In the genomic region with DNA sequence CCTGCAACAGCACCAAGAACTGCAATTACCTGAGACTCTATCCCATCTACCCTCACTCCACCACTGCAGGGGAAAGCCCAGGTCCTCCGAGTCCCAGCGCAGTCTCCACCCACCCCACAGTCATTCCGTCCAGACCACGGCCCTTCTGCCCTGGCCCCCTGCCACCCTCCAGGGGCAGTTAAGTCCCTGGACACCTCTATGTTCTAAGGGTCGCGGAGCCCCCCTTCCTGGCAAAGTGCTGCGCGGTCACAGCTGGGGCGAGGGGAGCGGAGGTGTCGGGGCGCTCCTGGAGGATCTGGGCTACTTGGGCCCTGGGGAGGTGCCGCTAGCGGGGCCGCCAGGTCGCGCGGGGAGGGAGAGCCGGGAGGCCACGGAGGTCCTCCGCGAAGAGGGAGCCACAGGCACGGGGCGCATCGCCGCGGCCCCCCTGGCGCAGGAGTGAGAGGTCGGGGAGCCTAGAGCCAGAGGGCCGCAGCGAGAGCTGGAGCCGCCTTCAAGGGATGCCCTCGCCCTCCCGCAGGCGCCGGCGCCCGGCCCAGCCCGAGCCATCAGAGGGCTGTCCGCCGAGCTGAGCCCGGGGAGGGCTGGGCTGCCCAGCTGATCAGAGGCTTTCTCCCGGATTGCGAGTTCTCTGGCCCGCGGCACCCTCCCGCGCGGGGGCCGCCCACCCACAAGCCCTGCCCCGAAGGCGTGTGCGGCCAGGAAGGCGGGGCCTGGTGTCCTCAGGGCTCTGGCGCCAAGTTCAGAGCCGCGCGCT, we compare ENCODE assay signal across 9 cellular contexts. TPM values are rescaled to one million over a fixed set of nuclear protein-coding genes. Genes with fewer than 3 reads are reported as not detected.
DNase-seq lines count a peak whose midpoint lies in the region; ATAC-seq, FAIRE-seq and TF ChIP-seq lines count a peak whose summit lies in the region.
"Had no signal": no experiment of that assay in that cellular context is flagged by ENCODE, and none has a peak within 500 bp of the region (broad histone marks: within the 10 kb centered on the region; RNA-seq: fewer than 3 reads in every experiment).

No MANE protein-coding gene starts in this region.

- peak; percentile 30 for ATAC-seq in HG03442 (IDR thresholded peaks at IDR 0.05; ENCODE audit: unreplicated experiment)
- peak; percentile 67 for ATAC-seq in GM12878
- no peak for ATAC-seq in GM18868 (IDR thresholded peaks at IDR 0.05; ENCODE audit: unreplicated experiment)

- TF ChIP-seq POLR2A in GM12878 (IDR thresholded peaks at IDR 0.05; ENCODE audit: low read depth, low read length): no peak

- DNase-seq in T-helper 22 cell (ENCODE audit: low read depth) (peak; percentile 56), GM12878 (ENCODE audit: low read depth, low spot score) (no peak), hippocampal formation (lab: John Stamatoyannopoulos, UW) (peak; percentile 84 to 88), renal cortical epithelial cell (ENCODE audit: low read depth) (peak; percentile 11), SJCRH30 (no peak)

- TF ChIP-seq EP300 in GM12878 (IDR thresholded peaks at IDR 0.05; ENCODE audit: borderline replicate concordance in 1 of 2, control insufficient read depth in 1 of 2, low read depth in 2 of 2, low read length in 2 of 2): no peak

- RAD21 ChIA-PET in GM12878 (lab: Charles Lee; ENCODE audit: unreplicated experiment): no interaction called here

- no TSS peak for BruUV-seq in GM12878 (replicated peaks; lab: Mats Ljungman, UMichigan)

- no peak for TF ChIP-seq RAD21 in GM12878 (IDR thresholded peaks at IDR 0.05; ENCODE audit: insufficient read depth, low read depth, low read length)

- in situ Hi-C loops in GM12878 (cut with MboI): loop anchor here (5.0 kb wide), 2 partner anchors 175 to 1100 kb away; partner anchors contain the start of gene ZNF488

- peak overlapping the region; percentile 23 for H2AFZ ChIP-seq in GM12878 (ENCODE audit: control insufficient read depth, low read depth, low read length)

- H3K27me3 ChIP-seq in DOHH2 (ENCODE audit: control insufficient read depth, low read length): peaks cover 24% of the 10 kb centered on the region
- H3K27me3 ChIP-seq in GM12878 (replicated peaks in 1 of 2; ENCODE audit: control insufficient read depth in 2 of 2, insufficient read depth in 2 of 2, low read length in 1 of 2): peaks cover 0 to 9% of the 10 kb centered on the region in 2 experiments; a peak in 3 of 4 replicates
- H3K27me3 ChIP-seq in SJCRH30: no peaks in the 10 kb centered on the region

- H3K4me1 ChIP-seq in DOHH2 (ENCODE audit: control insufficient read depth, low read length): peaks cover 24% of the 10 kb centered on the region
- H3K4me1 ChIP-seq in GM12878 (ENCODE audit: control insufficient read depth, insufficient read depth, low read length): peaks cover 2% of the 10 kb centered on the region; the same call in 1 of the 2 replicates
- no peaks in the 10 kb centered on the region for H3K4me1 ChIP-seq in SJCRH30

- H3F3A ChIP-seq in DOHH2 (ENCODE audit: control insufficient read depth, insufficient read depth): no peaks in the 10 kb centered on the region

- no peaks in the 10 kb centered on the region for H3K9me2 ChIP-seq in DOHH2 (replicated peaks; ENCODE audit: control insufficient read depth, low read length)

- H3K9me3 ChIP-seq in DOHH2 (ENCODE audit: control insufficient read depth, insufficient read depth, low read length) (no peaks in the 10 kb centered on the region), GM12878 (replicated peaks; ENCODE audit: control insufficient read depth, insufficient read depth, low read length) (no peaks in the 10 kb centered on the region; the same call in 2 of the 3 replicates), SJCRH30 (replicated peaks) (no peaks in the 10 kb centered on the region)

- H3K4me2 ChIP-seq in DOHH2 (ENCODE audit: low read length): peak overlapping the region; percentile 87
- H3K4me2 ChIP-seq in GM12878 (ENCODE audit: control insufficient read depth, insufficient read depth): peak overlapping the region; percentile 74

- H3K36me3 ChIP-seq in DOHH2 (ENCODE audit: control insufficient read depth, low read length) (no peaks in the 10 kb centered on the region), GM12878 (ENCODE audit: control insufficient read depth in 2 of 2, insufficient read depth in 2 of 2, low read length in 1 of 2) (no peaks in the 10 kb centered on the region), SJCRH30 (no peaks in the 10 kb centered on the region)

- intact Hi-C loops in GM12878 (cut with micrococcal nuclease; ENCODE audit: unreplicated experiment): no loop called here

- no peak overlapping the region for H3K27ac ChIP-seq in DOHH2 (ENCODE audit: low read depth, low read length)
- no peak overlapping the region for H3K27ac ChIP-seq in GM12878 (ENCODE audit: control insufficient read depth, insufficient read depth)
- no peak overlapping the region for H3K27ac ChIP-seq in SJCRH30

- no peak for FAIRE-seq in GM12878 (lab: Jason Lieb, UNC)

- SMC1A ChIA-PET in GM12878 (lab: Charles Lee; ENCODE audit: uncharacterized antibody, unreplicated experiment): no interaction called here

- POLR2A ChIA-PET in GM12878 (lab: Charles Lee): no interaction called here

- CTCF ChIA-PET in GM12878 (lab: Yijun Ruan, JAX): no interaction called here

- TF ChIP-seq CTCF in DOHH2 (IDR thresholded peaks at IDR 0.05; ENCODE audit: low read depth, low read length, poor library complexity, severe bottlenecking): no peak
- TF ChIP-seq CTCF in GM12878 (IDR thresholded peaks at IDR 0.05 in 2 of 3, conservative IDR thresholded peaks at IDR 0.05 in 1 of 3; ENCODE audit: control insufficient read depth in 2 of 3, extremely low read depth in 1 of 3, insufficient read depth in 1 of 3, low read depth in 3 of 3, low read length in 3 of 3): no peak

- H3K9ac ChIP-seq in GM12878 (ENCODE audit: control insufficient read depth, insufficient read depth, low read length): no peak overlapping the region

- peak overlapping the region; percentile 53 for H3K4me3 ChIP-seq in DOHH2 (ENCODE audit: low read length)
- H3K4me3 ChIP-seq in GM12878: no peak overlapping the region
- H3K4me3 ChIP-seq in SJCRH30: no peak overlapping the region

- H4K20me1 ChIP-seq in DOHH2 (ENCODE audit: control insufficient read depth, insufficient read depth, low read depth, low read length) (no peaks in the 10 kb centered on the region), GM12878 (ENCODE audit: control insufficient read depth, insufficient read depth) (no peaks in the 10 kb centered on the region)

- 14% methylated on average over 54 of the region's 58 CpGs for WGBS in GM12878 (ENCODE audit: insufficient coverage, insufficient replicate concordance, low lambda C conversion rate, missing lambda C conversion rate)

- H3K79me2 ChIP-seq in DOHH2 (ENCODE audit: control insufficient read depth, low read length) (no peaks in the 10 kb centered on the region), GM12878 (ENCODE audit: control insufficient read depth, insufficient read depth, low read length) (no peaks in the 10 kb centered on the region)

TF ChIP-seq in GM12878, 131 proteins besides CTCF, POLR2A, EP300 and RAD21:
- peak; percentile 39 for TF ChIP-seq HDAC6 (IDR thresholded peaks at IDR 0.05; ENCODE audit: unreplicated experiment)
- TF ChIP-seq ZBTB33 (IDR thresholded peaks at IDR 0.05): no peak

RNA-seq across cellular contexts. Expression of gene ANTXRL, which starts 4.2 kb away (rescaled TPM):
- total RNA-seq in GM12878 (2013; cell fraction: nucleolus; rRNA removed): not detected in 2 replicates
- total RNA-seq in GM12878 (2014; rRNA removed) (not detected in 2 replicates), GM12878 (2014; rRNA removed; fragmentation: Illumina TruSeq; extraction: Trizol) (not detected in 2 replicates), GM12878 (2021) (not detected in 2 replicates), renal cortical epithelial cell (not detected in 2 replicates)
- not detected for polyA plus RNA-seq in GM12878 (2011; ENCODE audit: low read depth)
- polyA plus RNA-seq in GM12878 (2011; rRNA removed) (not detected in 2 replicates), GM12878 (2014; fragmentation: Illumina TruSeq; extraction: Trizol) (not detected in 2 replicates), GM12878 (2014; fragmentation: Nextera tagmentation; extraction: Ambion mirVana) (not detected), GM12878 (2014; rRNA removed) (not detected in 2 replicates), GM12878 (2016; fragmentation: Nextera tagmentation; extraction: Ambion mirVana) (not detected)
- not detected in 2 replicates for polyA plus RNA-seq in GM12878 (2011; cell fraction: cytosol; rRNA removed)
- polyA plus RNA-seq in GM12878 (2011; cell fraction: nucleus; rRNA removed): 0.13 TPM in 1 of 2 replicates, not detected in the other
- polyA plus RNA-seq in GM12878 (2012): not detected in 2 replicates
- polyA minus RNA-seq in GM12878 (2011; rRNA and poly(A)+ RNA removed): not detected in 2 replicates
- not detected in 2 replicates for polyA minus RNA-seq in GM12878 (2011; cell fraction: cytosol; rRNA and poly(A)+ RNA removed)
- polyA minus RNA-seq in GM12878 (2011; cell fraction: nucleus; rRNA and poly(A)+ RNA removed): not detected in 2 replicates
- total RNA-seq in SJCRH30 (2014; rRNA removed; shearing (Covaris generic)): not detected in 2 replicates
- total RNA-seq: T-helper 1 cell treated with Interleukin-12 subunit alpha and Interleukin-12 subunit beta and Interleukin-4 antibody, amounts not matched to agents 30 ng/mL and 1 ng/mL, for 36 hours had no signal

Comparison
In these comparisons a context has a peak if more than half of its experiments do, and no peak if none do; other contexts are left out.
1. DNase-seq: peak in T-helper 22 cell (single experiment), hippocampal formation (2 of 2) and renal cortical epithelial cell (single experiment); none in GM12878 (single experiment) and SJCRH30 (0 of 2).